Comparison of ENCODE assay signal across 26 cellular contexts in genomic region chr10:86027346-86027745, GRCh38.
"Had no signal": no experiment of that assay in that cellular context is flagged by ENCODE, and none has a peak within 500 bp of the region (broad histone marks: within the 10 kb centered on the region; RNA-seq: fewer than 3 reads in every experiment).

No MANE protein-coding gene starts in this region.

- H3K9me3 ChIP-seq: MG63 had no signal

- H3K27me3 ChIP-seq: MG63 had no signal

- H3K36me3 ChIP-seq: MG63 had no signal

- H3K9ac ChIP-seq: KMS-11 had no signal

- H3K4me3 ChIP-seq: MG63 had no signal

- H3K27ac ChIP-seq: KMS-11 had no signal

- DNase-seq: Karpas-422, Kasumi-1, KG1, MG63, MM.1S, MV-4-11, NCI-H1048, NCI-H1092, NCI-H1417 treated with DMSO at 0.1 percent for 48 hours, NCI-H1436 treated with DMSO at 0.1 percent for 48 hours, NCI-H1694, NCI-H1694 treated with DMSO at 0.1 percent for 48 hours, NCI-H187, NCI-H187 treated with DMSO at 0.1 percent for 48 hours, NCI-H1930, NCI-H2029, NCI-H2029 treated with DMSO at 0.1 percent for 48 hours, NCI-H2081, NCI-H2081 treated with DMSO at 0.1 percent for 48 hours, NCI-H2107, NCI-H2227 treated with DMSO at 0.1 percent for 48 hours, NCI-H226, NCI-H345, NCI-H446, NCI-H446 treated with DMSO at 0.1 percent for 48 hours had no signal
